Comparison of ENCODE assay signal across 1 cellular context in genomic region chr17:21815352-21816063, GRCh38.
TF ChIP-seq lines count a peak whose summit lies in the region.

No MANE protein-coding gene starts in this region.

TF ChIP-seq in HEK293, 187 proteins besides CTCF, POLR2A, EP300 and RAD21 (continued from another document):
- TF ChIP-seq, protein P1, sequence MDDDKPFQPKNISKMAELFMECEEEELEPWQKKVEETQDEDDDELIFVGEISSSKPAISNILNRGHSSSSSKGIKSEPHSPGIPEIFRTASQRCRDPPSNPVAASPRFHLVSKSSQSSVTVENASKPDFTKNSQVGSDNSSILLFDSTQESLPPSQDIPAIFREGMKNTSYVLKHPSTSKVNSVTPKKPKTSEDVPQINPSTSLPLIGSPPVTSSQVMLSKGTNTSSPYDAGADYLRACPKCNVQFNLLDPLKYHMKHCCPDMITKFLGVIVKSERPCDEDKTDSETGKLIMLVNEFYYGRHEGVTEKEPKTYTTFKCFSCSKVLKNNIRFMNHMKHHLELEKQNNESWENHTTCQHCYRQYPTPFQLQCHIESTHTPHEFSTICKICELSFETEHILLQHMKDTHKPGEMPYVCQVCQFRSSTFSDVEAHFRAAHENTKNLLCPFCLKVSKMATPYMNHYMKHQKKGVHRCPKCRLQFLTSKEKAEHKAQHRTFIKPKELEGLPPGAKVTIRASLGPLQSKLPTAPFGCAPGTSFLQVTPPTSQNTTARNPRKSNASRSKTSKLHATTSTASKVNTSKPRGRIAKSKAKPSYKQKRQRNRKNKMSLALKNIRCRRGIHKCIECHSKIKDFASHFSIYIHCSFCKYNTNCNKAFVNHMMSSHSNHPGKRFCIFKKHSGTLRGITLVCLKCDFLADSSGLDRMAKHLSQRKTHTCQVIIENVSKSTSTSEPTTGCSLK (tag by site-specific recombination; IDR thresholded peaks at IDR 0.05) = no peak
